Comparison of ENCODE assay signal across 8 cellular contexts in genomic region chr7:101099969-101100781, GRCh38. TPM values are rescaled to one million over a fixed set of nuclear protein-coding genes. Genes with fewer than 3 reads are reported as not detected.
A peak's percentile ranks its signal among the peaks of the same experiment; 100 is the strongest.
DNase-seq lines count a peak whose midpoint lies in the region; ATAC-seq, FAIRE-seq and TF ChIP-seq lines count a peak whose summit lies in the region.

No MANE protein-coding gene starts in this region.

- no peak for FAIRE-seq in GM19239 (lab: Jason Lieb, UNC)

- TF ChIP-seq RAD21 in IMR-90 (IDR thresholded peaks at IDR 0.05; ENCODE audit: low read length), result peak; percentile 21; the same call in 1 of the 2 replicates

- H3K4me2 ChIP-seq in IMR-90 (ENCODE audit: low read depth, low read length) (peak overlapping the region; percentile 33), mammary epithelial cell (ENCODE audit: insufficient read depth, low read depth, low read length) (peak overlapping the region; percentile 49)

- H3K23ac ChIP-seq in IMR-90 (ENCODE audit: low read depth, low read length), result peak overlapping the region; percentile 97

- in situ Hi-C loops in IMR-90 (cut with MboI; ENCODE audit: low sequenced_read_pairs), result loop anchor here (25.0 kb wide), 1 partner anchor 663 kb away; the partner anchor contains the start of genes MEPCE, PPP1R35 and ZCWPW1
- in situ Hi-C loops in mammary epithelial cell (cut with MboI; ENCODE audit: low sequenced_read_pairs in 2 of 2), result loop anchor here in 1 of 2 donors (5.0 kb wide), 1 partner anchor 37 kb away; no protein-coding TSS in a partner anchor

- H3K27me3 Mint-ChIP-seq in CD4-positive, CD25-positive, alpha-beta regulatory T cell, result peaks cover 29% of the 10 kb centered on the region
- peaks cover 14% of the 10 kb centered on the region for H3K27me3 Mint-ChIP-seq in T-helper 2 cell treated with Interferon-gamma antibody and Interleukin-4, amounts not matched to agents 5 μg/mL and 100 μg/mL, for 36 hours (ENCODE audit: low read depth)

- H3K9me3 ChIP-seq in CD4-positive, CD25-positive, alpha-beta regulatory T cell (ENCODE audit: control insufficient read depth in 2 of 2, low read length in 2 of 2), result no peaks in the 10 kb centered on the region
- no peaks in the 10 kb centered on the region for H3K9me3 ChIP-seq in IMR-90 (ENCODE audit: control insufficient read depth, insufficient read depth, low read length)
- H3K9me3 ChIP-seq in mammary epithelial cell (replicated peaks; ENCODE audit: insufficient read depth, low read length), result no peaks in the 10 kb centered on the region

- peak overlapping the region; percentile 85 for H3K18ac ChIP-seq in IMR-90 (ENCODE audit: low read depth, low read length)

- peak overlapping the region; percentile 99; the same call in 2 of the 3 replicates for H2BK15ac ChIP-seq in IMR-90 (ENCODE audit: low read depth, low read length)

- CTCF ChIA-PET in IMR-90 (lab: Yijun Ruan, JAX), result interaction anchor here (0.6 to 1.4 kb wide), 5 partner anchors 10 to 92 kb away, joined by 3 to 7 read pairs (median 4); partner anchors contain the start of gene SERPINE1
- CTCF ChIA-PET in mammary epithelial cell (lab: Charles Lee; ENCODE audit: low non-redundant PET), result no interaction called here

- H4K20me1 ChIP-seq in IMR-90 (ENCODE audit: insufficient read depth, low read length) (no peaks in the 10 kb centered on the region; the same call in 1 of the 2 replicates), mammary epithelial cell (ENCODE audit: insufficient read depth, low read length) (no peaks in the 10 kb centered on the region)

- WGBS in IMR-90 (ENCODE audit: extremely low coverage in 2 of 2, insufficient read length in 1 of 2), 2 experiments, result 2% methylated on average over 9 of the region's 26 CpGs; no CpG with 5 or more reads in 1 of the 2 experiments
- 35% methylated on average over 17 of the region's 26 CpGs for WGBS in mammary epithelial cell (ENCODE audit: low coverage, missing lambda C conversion rate)

- no peaks in the 10 kb centered on the region for H3K27me3 ChIP-seq in CD4-positive, CD25-positive, alpha-beta regulatory T cell (ENCODE audit: control insufficient read depth, insufficient read depth, low read length)
- no peaks in the 10 kb centered on the region for H3K27me3 ChIP-seq in IMR-90 (ENCODE audit: control insufficient read depth, insufficient read depth, low read length)
- H3K27me3 ChIP-seq in mammary epithelial cell (ENCODE audit: insufficient read depth, low read length), result no peaks in the 10 kb centered on the region

- H3K4me3 Mint-ChIP-seq in CD4-positive, CD25-positive, alpha-beta regulatory T cell, result no peak overlapping the region
- H3K4me3 Mint-ChIP-seq in T-helper 2 cell treated with Interferon-gamma antibody and Interleukin-4, amounts not matched to agents 5 μg/mL and 100 μg/mL, for 36 hours, result no peak overlapping the region

- H4K8ac ChIP-seq in IMR-90 (ENCODE audit: low read depth in 2 of 2, low read length in 2 of 2), result peak overlapping the region; percentile 87

- H2AFZ ChIP-seq in IMR-90 (replicated peaks; ENCODE audit: low read length, poor library complexity), result peak overlapping the region; percentile 60
- peak overlapping the region; percentile 71 for H2AFZ ChIP-seq in mammary epithelial cell (ENCODE audit: low read depth, low read length)

- peak overlapping the region; percentile 97 for H3K14ac ChIP-seq in IMR-90 (replicated peaks; ENCODE audit: low read depth, low read length)

- ATAC-seq in CD4-positive, CD25-positive, alpha-beta regulatory T cell (ENCODE audit: low read depth in 2 of 2), result peak; percentile 50 to 68
- ATAC-seq in IMR-90 (ENCODE audit: low read depth), result peak; percentile 93
- ATAC-seq in HG03135 (IDR thresholded peaks at IDR 0.05; ENCODE audit: unreplicated experiment), result no peak

- no peaks in the 10 kb centered on the region for H3K4me1 ChIP-seq in CD4-positive, CD25-positive, alpha-beta regulatory T cell (ENCODE audit: control insufficient read depth, insufficient read depth, low read length, poor library complexity, severe bottlenecking)
- H3K4me1 ChIP-seq in IMR-90 (ENCODE audit: control insufficient read depth, insufficient read depth, low read length) (peaks cover 25% of the 10 kb centered on the region), mammary epithelial cell (ENCODE audit: insufficient read depth, low read length) (peaks cover 30% of the 10 kb centered on the region)

- peak overlapping the region; percentile 97 for H2AK9ac ChIP-seq in IMR-90 (replicated peaks; ENCODE audit: low read depth, low read length, poor library complexity)

- peaks cover 0 to 14% (median 9%) of the 10 kb centered on the region in 4 donors for H3K4me1 Mint-ChIP-seq in CD4-positive, CD25-positive, alpha-beta regulatory T cell
- H3K4me1 Mint-ChIP-seq in T-helper 2 cell treated with Interferon-gamma antibody and Interleukin-4, amounts not matched to agents 5 μg/mL and 100 μg/mL, for 36 hours (ENCODE audit: low read depth), result peaks cover 7% of the 10 kb centered on the region

- peak overlapping the region; percentile 99 for H4K91ac ChIP-seq in IMR-90 (ENCODE audit: insufficient read depth, low read depth, low read length)

- intact Hi-C loops in IMR-90 (cut with micrococcal nuclease) (loop anchor here (1.0 kb wide), 3 partner anchors 17 to 27 kb away; partner anchors contain the start of gene SERPINE1), mammary epithelial cell (cut with micrococcal nuclease) (loop anchor here (1.0 to 2.0 kb wide), 4 partner anchors 9 to 38 kb away; partner anchors contain the start of genes SERPINE1 and TRIM56)

- POLR2A ChIA-PET in IMR-90 (lab: Charles Lee; ENCODE audit: unreplicated experiment), result interaction anchor here (0.9 kb wide), 1 partner anchor 30 kb away, joined by 3 read pairs; no protein-coding TSS in a partner anchor

- peak overlapping the region; percentile 84 for H3K56ac ChIP-seq in IMR-90 (ENCODE audit: extremely low read depth, insufficient read depth, low read length)

- dilution Hi-C loops in IMR-90 (cut with HindIII; ENCODE audit: low sequenced_read_pairs, unreplicated experiment) (no loop called here), mammary epithelial cell (cut with HindIII; ENCODE audit: low sequenced_read_pairs) (loop anchor here (5.0 kb wide), 1 partner anchor 213 kb away; the partner anchor contains the start of gene UFSP1)

- no peaks in the 10 kb centered on the region for H3K79me2 ChIP-seq in mammary epithelial cell (ENCODE audit: insufficient read depth, low read length)

- BruUV-seq in IMR-90 (replicated peaks; lab: Mats Ljungman, UMichigan), result no TSS peak
- BruUV-seq in mammary epithelial cell (replicated peaks; lab: Mats Ljungman, UMichigan), result no TSS peak

- H3K27ac ChIP-seq in CD4-positive, CD25-positive, alpha-beta regulatory T cell (ENCODE audit: insufficient read depth, low read length, poor library complexity, severe bottlenecking), result no peak overlapping the region
- H3K27ac ChIP-seq in IMR-90 (ENCODE audit: insufficient read depth, low read length) (peak overlapping the region; percentile 88), mammary epithelial cell (ENCODE audit: insufficient read depth, low read depth, low read length) (peak overlapping the region; percentile 75)

- TF ChIP-seq CTCF in IMR-90 (conservative IDR thresholded peaks at IDR 0.05; ENCODE audit: low read depth, low read length), result no peak
- TF ChIP-seq CTCF in mammary epithelial cell (conservative IDR thresholded peaks at IDR 0.05 in 1 of 2, IDR thresholded peaks at IDR 0.05 in 1 of 2; ENCODE audit: extremely low read depth in 1 of 2, insufficient read depth in 1 of 2, low read depth in 1 of 2, low read length in 2 of 2), result no peak

- H2BK20ac ChIP-seq in IMR-90 (ENCODE audit: low read depth, low read length), result peak overlapping the region; percentile 100

- peaks cover 30% of the 10 kb centered on the region for H3K9me1 ChIP-seq in IMR-90 (ENCODE audit: insufficient read depth, low read length)

- no peaks in the 10 kb centered on the region for H3K9me3 Mint-ChIP-seq in CD4-positive, CD25-positive, alpha-beta regulatory T cell
- H3K9me3 Mint-ChIP-seq in T-helper 2 cell treated with Interferon-gamma antibody and Interleukin-4, amounts not matched to agents 5 μg/mL and 100 μg/mL, for 36 hours, result no peaks in the 10 kb centered on the region

- no peaks in the 10 kb centered on the region for H3K36me3 Mint-ChIP-seq in CD4-positive, CD25-positive, alpha-beta regulatory T cell
- no peaks in the 10 kb centered on the region for H3K36me3 Mint-ChIP-seq in T-helper 2 cell treated with Interferon-gamma antibody and Interleukin-4, amounts not matched to agents 5 μg/mL and 100 μg/mL, for 36 hours (ENCODE audit: low read depth)

- no peak overlapping the region for H3K4me3 ChIP-seq in CD4-positive, CD25-positive, alpha-beta regulatory T cell (ENCODE audit: low read depth, low read length)
- H3K4me3 ChIP-seq in IMR-90 (ENCODE audit: insufficient read depth, low read depth, low read length) (no peak overlapping the region), mammary epithelial cell (replicated peaks in 1 of 3; ENCODE audit: insufficient read depth in 1 of 3, low read depth in 2 of 3, low read length in 3 of 3) (no peak overlapping the region)

- peak overlapping the region; percentile 99 for H2BK5ac ChIP-seq in IMR-90 (ENCODE audit: low read depth, low read length, poor library complexity, severe bottlenecking)

- peak in 1 of 3 donors; percentile 24 for DNase-seq in CD4-positive, CD25-positive, alpha-beta regulatory T cell
- DNase-seq in IMR-90 (peak; percentile 99), mammary epithelial cell (peak; percentile 98), iris pigment epithelial cell (ENCODE audit: low read depth) (peak; percentile 100), GM19239 (ENCODE audit: insufficient read length, low spot score) (no peak)
- peak; percentile 65 for DNase-seq in T-helper 2 cell treated with Interferon-gamma antibody and Interleukin-4, amounts not matched to agents 5 μg/mL and 100 μg/mL, for 36 hours (ENCODE audit: low spot score)
- peak; percentile 50 for DNase-seq in stimulated activated CD4-positive, alpha-beta T cell treated with anti-CD3 and anti-CD28 coated beads, Interleukin-12 subunit alpha, Interleukin-12 subunit beta, amount 100 ng/mL, for 24 hours (ENCODE audit: low read depth in 2 of 2)

- peak overlapping the region; percentile 100 for H2AK5ac ChIP-seq in IMR-90 (ENCODE audit: low read depth, low read length)

- H3K9ac ChIP-seq in IMR-90 (ENCODE audit: low read depth, low read length), result peak overlapping the region; percentile 52
- H3K9ac ChIP-seq in mammary epithelial cell (ENCODE audit: insufficient read depth, low read length), result peak overlapping the region; percentile 14

- H3K4ac ChIP-seq in IMR-90 (ENCODE audit: low read depth, low read length), result peak overlapping the region; percentile 99

- H3K79me1 ChIP-seq in IMR-90 (ENCODE audit: low read depth in 1 of 2, low read length in 2 of 2), result peaks cover 24 to 74% of the 10 kb centered on the region in 2 experiments

- peak overlapping the region; percentile 88 for H4K5ac ChIP-seq in IMR-90 (ENCODE audit: low read depth, low read length)

- no peaks in the 10 kb centered on the region for H3K36me3 ChIP-seq in CD4-positive, CD25-positive, alpha-beta regulatory T cell (ENCODE audit: control insufficient read depth, insufficient read depth, low read length)
- no peaks in the 10 kb centered on the region for H3K36me3 ChIP-seq in IMR-90 (ENCODE audit: control insufficient read depth, insufficient read depth, low read length)
- H3K36me3 ChIP-seq in mammary epithelial cell (ENCODE audit: insufficient read depth, low read length), result no peaks in the 10 kb centered on the region

- 0 out of 2 replicates have a peak, but pooled peaks have one; percentile 14 for TF ChIP-seq POLR2A in IMR-90 (IDR thresholded peaks at IDR 0.05; ENCODE audit: low read depth, low read length)

- H2BK120ac ChIP-seq in IMR-90 (ENCODE audit: low read depth, low read length), result peak overlapping the region; percentile 100

- H3K27ac Mint-ChIP-seq in CD4-positive, CD25-positive, alpha-beta regulatory T cell, result no peak overlapping the region
- no peak overlapping the region for H3K27ac Mint-ChIP-seq in T-helper 2 cell treated with Interferon-gamma antibody and Interleukin-4, amounts not matched to agents 5 μg/mL and 100 μg/mL, for 36 hours

RNA-seq across cellular contexts. Expression of gene TRIM56, which starts 14.9 kb away (rescaled TPM):
- total RNA-seq in CD4-positive, CD25-positive, alpha-beta regulatory T cell, result 44.6 TPM
- 1 to 10 TPM; 3.5 to 7.4 (median 6.3) TPM for polyA plus RNA-seq in CD4-positive, CD25-positive, alpha-beta regulatory T cell
- total RNA-seq in IMR-90 (2012; rRNA removed), result 3.9 and 4.4 TPM in 2 replicates
- polyA plus RNA-seq in IMR-90 (2012; rRNA removed), result 4.7 and 5.9 TPM in 2 replicates
- polyA plus RNA-seq in IMR-90 (2012; cell fraction: cytosol; rRNA removed), result 2.7 and 2.9 TPM in 2 replicates
- 10.6 and 11.6 TPM in 2 replicates for polyA plus RNA-seq in IMR-90 (2012; cell fraction: nucleus; rRNA removed; ENCODE audit: low replicate concordance)
- total RNA-seq in mammary epithelial cell, result 10 to 100 TPM; 16.3 to 30.8 TPM
- 3.5 TPM for polyA plus RNA-seq in mammary epithelial cell
- 13.1 TPM for polyA minus RNA-seq in mammary epithelial cell

RNA-seq across cellular contexts. Expression of gene SERPINE1, which starts 26.7 kb away (rescaled TPM):
- 0.39 TPM for total RNA-seq in CD4-positive, CD25-positive, alpha-beta regulatory T cell
- not detected for polyA plus RNA-seq in CD4-positive, CD25-positive, alpha-beta regulatory T cell
- 1,441 and 1,485 TPM in 2 replicates for total RNA-seq in IMR-90 (2012; rRNA removed)
- 2,783 and 2,870 TPM in 2 replicates for polyA plus RNA-seq in IMR-90 (2012; rRNA removed)
- polyA plus RNA-seq in IMR-90 (2012; cell fraction: cytosol; rRNA removed), result 1,325 and 1,597 TPM in 2 replicates
- 924 and 1,074 TPM in 2 replicates for polyA plus RNA-seq in IMR-90 (2012; cell fraction: nucleus; rRNA removed; ENCODE audit: low replicate concordance)
- 100 to 1,000 TPM; 429 to 467 TPM for total RNA-seq in mammary epithelial cell
- 741 TPM for polyA plus RNA-seq in mammary epithelial cell
- polyA minus RNA-seq in mammary epithelial cell, result 543 TPM

RNA-seq across cellular contexts. Expression of gene AP1S1, which starts 54.1 kb away (rescaled TPM):
- total RNA-seq in CD4-positive, CD25-positive, alpha-beta regulatory T cell, result 14.5 TPM
- polyA plus RNA-seq in CD4-positive, CD25-positive, alpha-beta regulatory T cell, result 1 to 10 TPM; 5.4 to 8.8 (median 6.3) TPM
- total RNA-seq in IMR-90 (2012; rRNA removed), result 233 and 295 TPM in 2 replicates
- 178 and 187 TPM in 2 replicates for polyA plus RNA-seq in IMR-90 (2012; rRNA removed)
- 282 and 325 TPM in 2 replicates for polyA plus RNA-seq in IMR-90 (2012; cell fraction: cytosol; rRNA removed)
- 110 and 121 TPM in 2 replicates for polyA plus RNA-seq in IMR-90 (2012; cell fraction: nucleus; rRNA removed; ENCODE audit: low replicate concordance)
- total RNA-seq in mammary epithelial cell, result 100 to 1,000 TPM; 102 to 107 TPM
- 232 TPM for polyA plus RNA-seq in mammary epithelial cell
- 172 TPM for polyA minus RNA-seq in mammary epithelial cell

Comparison
In these comparisons a context has a peak if more than half of its experiments do, and no peak if none do; other contexts are left out.
1. RNA of gene SERPINE1, which starts 26.7 kb away (total RNA-seq): 1,441 to 1,485 TPM in IMR-90 and 429 to 467 TPM in mammary epithelial cell; 0.39 TPM in CD4-positive, CD25-positive, alpha-beta regulatory T cell (single experiment); every median in the first group is over 100 times any median in the second.